ENCODE assay signal across 13 cellular contexts in the genomic region with DNA sequence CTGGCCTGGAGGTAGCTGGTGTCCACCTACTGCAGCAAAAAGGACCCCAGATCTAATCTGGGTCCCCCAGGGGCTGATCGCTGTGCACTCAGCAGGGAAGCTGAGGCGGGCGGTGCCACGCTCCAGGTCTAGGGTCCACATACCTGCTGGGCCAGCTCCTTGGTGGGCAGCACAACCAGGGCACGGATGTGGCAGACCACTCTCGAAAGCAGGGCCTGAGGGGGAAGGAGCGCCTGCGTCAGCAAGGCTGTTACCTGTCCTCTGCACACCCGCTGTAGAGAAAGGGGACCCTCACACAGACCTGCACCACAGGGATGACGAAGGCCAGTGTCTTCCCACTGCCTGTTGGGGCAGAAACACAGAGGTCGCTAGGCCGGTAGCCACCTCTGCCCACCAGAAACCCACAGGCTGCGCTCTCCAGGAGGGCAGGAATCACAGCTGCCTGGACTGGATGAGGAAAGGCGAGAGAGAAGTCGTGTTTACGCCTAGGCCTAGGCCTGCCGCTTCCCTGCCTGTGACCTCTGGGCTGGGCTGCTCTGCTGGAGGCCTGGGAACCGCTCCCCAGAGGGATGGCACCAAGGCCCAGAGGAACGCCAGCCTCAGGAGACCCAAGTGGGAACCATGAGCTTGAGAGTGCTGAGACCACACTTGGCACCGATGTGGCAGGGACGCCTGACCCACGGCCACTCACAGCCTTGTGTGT. TPM values are rescaled to one million over a fixed set of nuclear protein-coding genes. Genes with fewer than 3 reads are reported as not detected.
DNase-seq lines count a peak whose midpoint lies in the region; ATAC-seq and TF ChIP-seq lines count a peak whose summit lies in the region.
"Had no signal": no experiment of that assay in that cellular context is flagged by ENCODE, and none has a peak within 500 bp of the region (broad histone marks: within the 10 kb centered on the region; RNA-seq: fewer than 3 reads in every experiment).

No MANE protein-coding gene starts in this region.

- H3K36me3 ChIP-seq in BLaER1 (peaks cover 76% of the 10 kb centered on the region), GM23338 (ENCODE audit: insufficient read depth) (no peaks in the 10 kb centered on the region)

- H3K4me2 ChIP-seq in BLaER1 (peak overlapping the region; percentile 99), GM23338 (no peak overlapping the region)

- H3K36me3 Mint-ChIP-seq in GM23338 (ENCODE audit: low read depth) (peaks cover 59% of the 10 kb centered on the region), nephron (ENCODE audit: low read depth) (peaks cover 26% of the 10 kb centered on the region)
- H3K36me3 Mint-ChIP-seq in activated naive CD8-positive, alpha-beta T cell treated with anti-CD3 and anti-CD28 coated beads for 36 hours = peaks cover 22% of the 10 kb centered on the region

- H3K4me3 Mint-ChIP-seq in GM23338 = peak overlapping the region; percentile 82
- H3K4me3 Mint-ChIP-seq in activated naive CD8-positive, alpha-beta T cell treated with anti-CD3 and anti-CD28 coated beads for 36 hours = peak overlapping the region; percentile 94
- peak overlapping the region; percentile 78 to 84 (median 79) for H3K4me3 Mint-ChIP-seq in nephron

- H3K27me3 Mint-ChIP-seq in GM23338 (ENCODE audit: insufficient read depth, low read depth, poor library complexity) (peaks cover 29% of the 10 kb centered on the region), nephron (ENCODE audit: low read depth) (peaks cover under 1% of the 10 kb centered on the region)
- no peaks in the 10 kb centered on the region for H3K27me3 Mint-ChIP-seq in activated naive CD8-positive, alpha-beta T cell treated with anti-CD3 and anti-CD28 coated beads for 36 hours

- TF ChIP-seq CTCF in GM23338 (conservative IDR thresholded peaks at IDR 0.05; ENCODE audit: low read depth in 2 of 2) = no peak
- no peak for TF ChIP-seq CTCF in nephron (IDR thresholded peaks at IDR 0.05; ENCODE audit: unreplicated experiment in 3 of 3)

- H3K9me3 Mint-ChIP-seq in GM23338 (no peaks in the 10 kb centered on the region; the same call in none of the 3 replicates), nephron (no peaks in the 10 kb centered on the region)
- H3K9me3 Mint-ChIP-seq in activated naive CD8-positive, alpha-beta T cell treated with anti-CD3 and anti-CD28 coated beads for 36 hours = no peaks in the 10 kb centered on the region

- H2AFZ ChIP-seq in GM23338 = no peak overlapping the region

- H3K27me3 ChIP-seq in BLaER1 (no peaks in the 10 kb centered on the region), GM23338 (ENCODE audit: insufficient read depth) (no peaks in the 10 kb centered on the region)
- H3K27me3 ChIP-seq: adrenal gland, heart right ventricle had no signal

- H3K9ac ChIP-seq in BLaER1 = no peak overlapping the region

- H3K4me1 ChIP-seq in BLaER1 (peaks cover 23% of the 10 kb centered on the region), GM23338 (ENCODE audit: insufficient read depth) (0 out of 2 replicates have a peak, but pooled peaks cover 2% of the 10 kb centered on the region)

- ATAC-seq in GM23338 (no peak), esophagus mucosa (no peak), GM21737 (IDR thresholded peaks at IDR 0.05; ENCODE audit: unreplicated experiment) (no peak)
- ATAC-seq: heart right ventricle, sciatic nerve had no signal

- H3K27ac Mint-ChIP-seq in GM23338 (no peak overlapping the region), nephron (no peak overlapping the region)
- H3K27ac Mint-ChIP-seq in activated naive CD8-positive, alpha-beta T cell treated with anti-CD3 and anti-CD28 coated beads for 36 hours = peak overlapping the region; percentile 25

- peak overlapping the region; percentile 97 for H3K4me3 ChIP-seq in BLaER1
- H3K4me3 ChIP-seq in GM23338 = no peak overlapping the region

- H4K20me1 ChIP-seq in BLaER1 = peaks cover 79% of the 10 kb centered on the region
- H4K20me1 ChIP-seq in GM23338 (replicated peaks; ENCODE audit: insufficient read depth) = no peaks in the 10 kb centered on the region; the same call in none of the 2 replicates

- DNase-seq in GM23338 (ENCODE audit: low spot score) = no peak
- DNase-seq in activated naive CD8-positive, alpha-beta T cell treated with anti-CD3 and anti-CD28 coated beads for 36 hours = no peak
- DNase-seq in kidney glomerular epithelial cell (lab: John Stamatoyannopoulos, UW) = no peak
- no peak for DNase-seq in DMS 273 treated with DMSO at 0.1 percent for 48 hours (lab: John Stamatoyannopoulos, UW)
- DNase-seq: effector CD8-positive, alpha-beta T cell; heart right ventricle; NCI-H2029 had no signal

- no peaks in the 10 kb centered on the region for H3K9me2 ChIP-seq in GM23338 (ENCODE audit: insufficient read depth)

- peaks cover 40% of the 10 kb centered on the region for H3K79me2 ChIP-seq in GM23338 (replicated peaks; ENCODE audit: insufficient read depth)

- H3K9me3 ChIP-seq in BLaER1 = no peaks in the 10 kb centered on the region
- H3K9me3 ChIP-seq: adrenal gland, heart right ventricle had no signal

- no peak overlapping the region for H3K27ac ChIP-seq in BLaER1
- H3K27ac ChIP-seq in GM23338 (ENCODE audit: low read depth) = no peak overlapping the region
- H3K27ac ChIP-seq: adrenal gland, heart right ventricle had no signal

- peaks cover 6% of the 10 kb centered on the region for H3K4me1 Mint-ChIP-seq in GM23338
- H3K4me1 Mint-ChIP-seq in activated naive CD8-positive, alpha-beta T cell treated with anti-CD3 and anti-CD28 coated beads for 36 hours = peaks cover 21% of the 10 kb centered on the region
- H3K4me1 Mint-ChIP-seq in nephron = peaks cover 10% of the 10 kb centered on the region

- no peaks in the 10 kb centered on the region for H3F3A ChIP-seq in GM23338 (replicated peaks; ENCODE audit: low read depth)

TF ChIP-seq in GM23338, 12 proteins besides CTCF, POLR2A, EP300 and RAD21 (continues in another document):
- TF ChIP-seq CREB1 (CRISPR knock-in tag; IDR thresholded peaks at IDR 0.05; ENCODE audit: low read depth) = no peak
- TF ChIP-seq, protein P1, sequence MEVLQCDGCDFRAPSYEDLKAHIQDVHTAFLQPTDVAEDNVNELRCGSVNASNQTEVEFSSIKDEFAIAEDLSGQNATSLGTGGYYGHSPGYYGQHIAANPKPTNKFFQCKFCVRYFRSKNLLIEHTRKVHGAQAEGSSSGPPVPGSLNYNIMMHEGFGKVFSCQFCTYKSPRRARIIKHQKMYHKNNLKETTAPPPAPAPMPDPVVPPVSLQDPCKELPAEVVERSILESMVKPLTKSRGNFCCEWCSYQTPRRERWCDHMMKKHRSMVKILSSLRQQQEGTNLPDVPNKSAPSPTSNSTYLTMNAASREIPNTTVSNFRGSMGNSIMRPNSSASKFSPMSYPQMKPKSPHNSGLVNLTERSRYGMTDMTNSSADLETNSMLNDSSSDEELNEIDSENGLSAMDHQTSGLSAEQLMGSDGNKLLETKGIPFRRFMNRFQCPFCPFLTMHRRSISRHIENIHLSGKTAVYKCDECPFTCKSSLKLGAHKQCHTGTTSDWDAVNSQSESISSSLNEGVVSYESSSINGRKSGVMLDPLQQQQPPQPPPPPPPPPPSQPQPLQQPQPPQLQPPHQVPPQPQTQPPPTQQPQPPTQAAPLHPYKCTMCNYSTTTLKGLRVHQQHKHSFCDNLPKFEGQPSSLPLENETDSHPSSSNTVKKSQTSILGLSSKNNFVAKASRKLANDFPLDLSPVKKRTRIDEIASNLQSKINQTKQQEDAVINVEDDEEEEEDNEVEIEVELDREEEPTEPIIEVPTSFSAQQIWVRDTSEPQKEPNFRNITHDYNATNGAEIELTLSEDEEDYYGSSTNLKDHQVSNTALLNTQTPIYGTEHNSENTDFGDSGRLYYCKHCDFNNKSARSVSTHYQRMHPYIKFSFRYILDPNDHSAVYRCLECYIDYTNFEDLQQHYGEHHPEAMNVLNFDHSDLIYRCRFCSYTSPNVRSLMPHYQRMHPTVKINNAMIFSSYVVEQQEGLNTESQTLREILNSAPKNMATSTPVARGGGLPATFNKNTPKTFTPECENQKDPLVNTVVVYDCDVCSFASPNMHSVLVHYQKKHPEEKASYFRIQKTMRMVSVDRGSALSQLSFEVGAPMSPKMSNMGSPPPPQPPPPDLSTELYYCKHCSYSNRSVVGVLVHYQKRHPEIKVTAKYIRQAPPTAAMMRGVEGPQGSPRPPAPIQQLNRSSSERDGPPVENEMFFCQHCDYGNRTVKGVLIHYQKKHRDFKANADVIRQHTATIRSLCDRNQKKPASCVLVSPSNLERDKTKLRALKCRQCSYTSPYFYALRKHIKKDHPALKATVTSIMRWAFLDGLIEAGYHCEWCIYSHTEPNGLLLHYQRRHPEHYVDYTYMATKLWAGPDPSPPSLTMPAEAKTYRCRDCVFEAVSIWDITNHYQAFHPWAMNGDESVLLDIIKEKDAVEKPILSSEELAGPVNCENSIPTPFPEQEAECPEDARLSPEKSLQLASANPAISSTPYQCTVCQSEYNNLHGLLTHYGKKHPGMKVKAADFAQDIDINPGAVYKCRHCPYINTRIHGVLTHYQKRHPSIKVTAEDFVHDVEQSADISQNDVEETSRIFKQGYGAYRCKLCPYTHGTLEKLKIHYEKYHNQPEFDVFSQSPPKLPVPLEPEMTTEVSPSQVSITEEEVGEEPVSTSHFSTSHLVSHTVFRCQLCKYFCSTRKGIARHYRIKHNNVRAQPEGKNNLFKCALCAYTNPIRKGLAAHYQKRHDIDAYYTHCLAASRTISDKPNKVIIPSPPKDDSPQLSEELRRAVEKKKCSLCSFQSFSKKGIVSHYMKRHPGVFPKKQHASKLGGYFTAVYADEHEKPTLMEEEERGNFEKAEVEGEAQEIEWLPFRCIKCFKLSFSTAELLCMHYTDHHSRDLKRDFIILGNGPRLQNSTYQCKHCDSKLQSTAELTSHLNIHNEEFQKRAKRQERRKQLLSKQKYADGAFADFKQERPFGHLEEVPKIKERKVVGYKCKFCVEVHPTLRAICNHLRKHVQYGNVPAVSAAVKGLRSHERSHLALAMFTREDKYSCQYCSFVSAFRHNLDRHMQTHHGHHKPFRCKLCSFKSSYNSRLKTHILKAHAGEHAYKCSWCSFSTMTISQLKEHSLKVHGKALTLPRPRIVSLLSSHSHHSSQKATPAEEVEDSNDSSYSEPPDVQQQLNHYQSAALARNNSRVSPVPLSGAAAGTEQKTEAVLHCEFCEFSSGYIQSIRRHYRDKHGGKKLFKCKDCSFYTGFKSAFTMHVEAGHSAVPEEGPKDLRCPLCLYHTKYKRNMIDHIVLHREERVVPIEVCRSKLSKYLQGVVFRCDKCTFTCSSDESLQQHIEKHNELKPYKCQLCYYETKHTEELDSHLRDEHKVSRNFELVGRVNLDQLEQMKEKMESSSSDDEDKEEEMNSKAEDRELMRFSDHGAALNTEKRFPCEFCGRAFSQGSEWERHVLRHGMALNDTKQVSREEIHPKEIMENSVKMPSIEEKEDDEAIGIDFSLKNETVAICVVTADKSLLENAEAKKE (CRISPR knock-in tag; IDR thresholded peaks at IDR 0.05) = no peak

RNA-seq across cellular contexts. Expression of gene DDX51, which starts 2.0 kb away (rescaled TPM):
- total RNA-seq in GM23338 (2014; rRNA removed; shearing (Covaris generic)) = 18.3 and 19.3 TPM in 2 replicates
- 12.4 and 13.0 TPM in 2 replicates for polyA plus RNA-seq in GM23338 (2016; fragmentation: Nextera tagmentation; extraction: Ambion mirVana)
- 10 to 100 TPM; 32.4 to 34.8 TPM for total RNA-seq in activated naive CD8-positive, alpha-beta T cell treated with anti-CD3 and anti-CD28 coated beads for 36 hours
- 9.0 TPM for total RNA-seq in esophagus mucosa

RNA-seq across cellular contexts. Expression of gene NOC4L, which starts 2.1 kb away (rescaled TPM):
- total RNA-seq in GM23338 (2014; rRNA removed; shearing (Covaris generic)) = 32.7 and 42.4 TPM in 2 replicates
- 54.7 and 58.5 TPM in 2 replicates for polyA plus RNA-seq in GM23338 (2016; fragmentation: Nextera tagmentation; extraction: Ambion mirVana)
- 10 to 100 TPM; 54.2 to 59.2 TPM for total RNA-seq in activated naive CD8-positive, alpha-beta T cell treated with anti-CD3 and anti-CD28 coated beads for 36 hours
- 18.1 TPM for total RNA-seq in esophagus mucosa
